ENCODE assay signal across 11 cellular contexts in genomic region chr10:114603943-114604342, GRCh38. TPM values are rescaled to one million over a fixed set of nuclear protein-coding genes. Genes with fewer than 3 reads are reported as not detected.
DNase-seq lines count a peak whose midpoint lies in the region; ATAC-seq and TF ChIP-seq lines count a peak whose summit lies in the region.
"Had no signal": no experiment of that assay in that cellular context is flagged by ENCODE, and none has a peak within 500 bp of the region (broad histone marks: within the 10 kb centered on the region; RNA-seq: fewer than 3 reads in every experiment).

No MANE protein-coding gene starts in this region.

- H3K27me3 Mint-ChIP-seq in activated T-helper 17 cell treated with anti-CD3 and anti-CD28 coated beads, Interleukin-2, amount 50 U/mL, for 72 hours = no peaks in the 10 kb centered on the region
- peaks cover 3% of the 10 kb centered on the region for H3K27me3 Mint-ChIP-seq in neural progenitor cell (ENCODE audit: insufficient read depth, low read depth)
- no peaks in the 10 kb centered on the region for H3K27me3 Mint-ChIP-seq in chondrocyte (ENCODE audit: low read depth)

- H3K4me2 ChIP-seq in neural progenitor cell = no peak overlapping the region

- DNase-seq in A172 (ENCODE audit: low spot score) (peak; percentile 81), LoVo (ENCODE audit: low spot score) (peak; percentile 58), right atrium auricular region (ENCODE audit: low spot score) (no peak), neural progenitor cell (ENCODE audit: low spot score) (no peak), hepatic stellate cell (ENCODE audit: low spot score) (no peak), chondrocyte (ENCODE audit: low spot score) (no peak)
- DNase-seq: kidney, NCI-H2029, testis had no signal

- no peak overlapping the region for H3K4me3 Mint-ChIP-seq in activated T-helper 17 cell treated with anti-CD3 and anti-CD28 coated beads, Interleukin-2, amount 50 U/mL, for 72 hours
- H3K4me3 Mint-ChIP-seq in neural progenitor cell (no peak overlapping the region), chondrocyte (ENCODE audit: unreplicated experiment) (no peak overlapping the region)

- peak overlapping the region; percentile 75 to 77 for H3K27ac ChIP-seq in right atrium auricular region
- no peak overlapping the region for H3K27ac ChIP-seq in neural progenitor cell

- ATAC-seq in activated T-helper 17 cell treated with anti-CD3 and anti-CD28 coated beads, Interleukin-2, amount 50 U/mL, for 72 hours (replicated peaks) = peak; percentile 89
- no peak for ATAC-seq in HG02588 (IDR thresholded peaks at IDR 0.05; ENCODE audit: unreplicated experiment)

- H2AFZ ChIP-seq in neural progenitor cell (replicated peaks) = no peak overlapping the region

- H3K36me3 Mint-ChIP-seq in activated T-helper 17 cell treated with anti-CD3 and anti-CD28 coated beads, Interleukin-2, amount 50 U/mL, for 72 hours (ENCODE audit: low read depth) = no peaks in the 10 kb centered on the region
- peaks cover 2% of the 10 kb centered on the region for H3K36me3 Mint-ChIP-seq in neural progenitor cell
- H3K36me3 Mint-ChIP-seq in chondrocyte (ENCODE audit: low read depth) = peaks cover 2% of the 10 kb centered on the region

- H4K20me1 ChIP-seq in neural progenitor cell (ENCODE audit: low read depth) = no peaks in the 10 kb centered on the region

- H3K36me3 ChIP-seq in right atrium auricular region = peaks cover 22% of the 10 kb centered on the region
- no peaks in the 10 kb centered on the region for H3K36me3 ChIP-seq in neural progenitor cell

- no peak for TF ChIP-seq CTCF in right atrium auricular region (IDR thresholded peaks at IDR 0.05)
- TF ChIP-seq CTCF in neural progenitor cell (IDR thresholded peaks at IDR 0.05) = no peak
- TF ChIP-seq CTCF in chondrocyte (IDR thresholded peaks at IDR 0.05) = no peak

- peaks cover 0 to 67% of the 10 kb centered on the region in 2 donors for H3K4me1 ChIP-seq in right atrium auricular region
- no peaks in the 10 kb centered on the region for H3K4me1 ChIP-seq in neural progenitor cell

- no peaks in the 10 kb centered on the region for H3F3A ChIP-seq in neural progenitor cell (ENCODE audit: low read depth)

- H3K9me3 ChIP-seq in right atrium auricular region = no peaks in the 10 kb centered on the region
- H3K9me3 ChIP-seq in neural progenitor cell (ENCODE audit: low read depth) = no peaks in the 10 kb centered on the region
- H3K9me3 ChIP-seq: testis had no signal

- H3K9ac ChIP-seq in neural progenitor cell = no peak overlapping the region

- no peak overlapping the region for H3K4me3 ChIP-seq in right atrium auricular region
- no peak overlapping the region for H3K4me3 ChIP-seq in neural progenitor cell
- H3K4me3 ChIP-seq: testis had no signal

- H3K9me3 Mint-ChIP-seq in activated T-helper 17 cell treated with anti-CD3 and anti-CD28 coated beads, Interleukin-2, amount 50 U/mL, for 72 hours = no peaks in the 10 kb centered on the region
- H3K9me3 Mint-ChIP-seq in neural progenitor cell = no peaks in the 10 kb centered on the region
- H3K9me3 Mint-ChIP-seq in chondrocyte (ENCODE audit: low read depth) = no peaks in the 10 kb centered on the region

- H3K27me3 ChIP-seq in right atrium auricular region = no peaks in the 10 kb centered on the region
- no peaks in the 10 kb centered on the region for H3K27me3 ChIP-seq in neural progenitor cell
- H3K27me3 ChIP-seq: testis had no signal

- H3K27ac Mint-ChIP-seq in activated T-helper 17 cell treated with anti-CD3 and anti-CD28 coated beads, Interleukin-2, amount 50 U/mL, for 72 hours = no peak overlapping the region
- no peak overlapping the region for H3K27ac Mint-ChIP-seq in neural progenitor cell
- no peak overlapping the region for H3K27ac Mint-ChIP-seq in chondrocyte (ENCODE audit: unreplicated experiment)

- H3K4me1 Mint-ChIP-seq in activated T-helper 17 cell treated with anti-CD3 and anti-CD28 coated beads, Interleukin-2, amount 50 U/mL, for 72 hours = peaks cover 11% of the 10 kb centered on the region
- H3K4me1 Mint-ChIP-seq in neural progenitor cell = no peaks in the 10 kb centered on the region
- peaks cover 24% of the 10 kb centered on the region for H3K4me1 Mint-ChIP-seq in chondrocyte (ENCODE audit: low read depth)

- no peaks in the 10 kb centered on the region for H3K79me2 ChIP-seq in neural progenitor cell (ENCODE audit: low read depth)

RNA-seq across cellular contexts. Expression of gene ABLIM1, which starts 54.1 kb away (rescaled TPM):
- 1.8 and 2.3 TPM in 2 replicates for total RNA-seq in A172 (2014; rRNA removed; shearing (Covaris generic))
- total RNA-seq in activated T-helper 17 cell treated with anti-CD3 and anti-CD28 coated beads, Interleukin-2, amount 50 U/mL, for 72 hours = 100 to 1,000 TPM in 1 of 2 donors, 10 to 100 TPM in 1; 58.7 to 154 TPM
- total RNA-seq in right atrium auricular region = 100 to 1,000 TPM; 359 to 404 TPM
- total RNA-seq in neural progenitor cell (ENCODE audit: low replicate concordance) = 39.8 and 49.0 TPM in 2 replicates
- 13.5 to 41.9 TPM (median 15.7 TPM) in 3 replicates for total RNA-seq in chondrocyte

Comparison
In these comparisons a context has a peak if more than half of its experiments do, and no peak if none do; other contexts are left out.
1. DNase-seq: peak in A172 (single experiment) and LoVo (single experiment); none in right atrium auricular region (single experiment), neural progenitor cell (single experiment), hepatic stellate cell (single experiment) and chondrocyte (single experiment).